In the genomic region with DNA sequence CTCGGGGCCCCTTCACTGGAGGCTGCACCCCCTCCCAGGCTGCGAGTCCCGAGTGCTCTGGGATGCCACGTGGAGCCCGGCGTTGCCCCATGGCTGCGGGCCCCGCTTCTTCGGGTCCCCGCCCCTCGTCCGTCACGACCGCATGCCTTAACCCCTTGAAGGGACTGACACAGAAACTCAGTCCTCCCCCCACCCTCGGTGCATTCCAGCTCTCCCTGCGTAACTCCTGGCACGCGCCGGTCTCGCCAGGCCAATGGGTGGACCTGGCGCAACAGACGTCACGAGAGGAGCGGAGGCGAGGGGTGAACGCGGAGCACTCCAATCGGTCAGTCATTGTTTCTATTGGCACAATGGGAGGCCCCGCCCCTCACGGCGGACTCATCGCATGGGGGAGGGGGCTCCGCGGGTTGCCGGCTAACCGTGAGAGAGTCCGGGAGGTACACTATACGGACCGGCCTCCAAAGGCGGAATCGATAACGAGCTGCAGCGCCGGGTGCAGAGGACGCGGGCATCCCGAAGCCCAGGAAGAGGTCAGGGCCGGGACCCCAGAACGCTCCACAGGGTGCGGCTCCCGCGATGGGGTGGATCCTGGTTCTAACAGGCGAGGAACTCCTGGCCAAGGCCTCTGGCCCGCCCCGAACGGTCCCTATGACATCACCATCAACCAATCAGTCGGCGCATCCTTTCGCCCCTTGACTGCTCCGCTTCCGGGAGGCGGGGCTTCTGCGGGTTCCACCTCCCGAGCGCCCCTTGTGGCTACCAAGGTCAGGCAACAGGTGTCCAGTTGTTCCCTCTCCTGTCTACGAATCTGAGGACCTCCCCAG, we compare ENCODE assay signal across 8 cellular contexts. TPM values are rescaled to one million over a fixed set of nuclear protein-coding genes. Genes with fewer than 3 reads are reported as not detected.
DNase-seq lines count a peak whose midpoint lies in the region; ATAC-seq and TF ChIP-seq lines count a peak whose summit lies in the region.

No MANE protein-coding gene starts in this region.

- peaks cover 0 to 33% (median 8%) of the 10 kb centered on the region in 4 donors for H3K27me3 ChIP-seq in upper lobe of left lung

- WGBS in upper lobe of left lung, 2 donors = 0 to 2% methylated on average over 9 to 51 of the region's 66 CpGs

- H3K27ac ChIP-seq in upper lobe of left lung = peak overlapping the region in 3 of 4 donors; percentile 30 to 75 (median 58)

- TF ChIP-seq CTCF in GM12864 (IDR thresholded peaks at IDR 0.05; ENCODE audit: low read depth, low read length, missing control alignments) (peak; percentile 85), upper lobe of left lung (IDR thresholded peaks at IDR 0.05) (peak; percentile 56 to 76 (median 61))

- TF ChIP-seq POLR2A in upper lobe of left lung (IDR thresholded peaks at IDR 0.05) = peak in 3 of 4 donors; percentile 28 to 60 (median 36)

- DNase-seq in GM12864 (ENCODE audit: low read depth) (peak; percentile 94), NCI-H1417 (lab: John Stamatoyannopoulos, UW) (peak; percentile 91 to 98 (median 96)), T follicular helper cell (ENCODE audit: low read depth) (peak; percentile 71), amniotic stem cell (lab: John Stamatoyannopoulos, UW) (peak; percentile 90), left cardiac atrium (peak; percentile 95), posterior cingulate gyrus (peak; percentile 94 to 100 (median 97)), upper lobe of left lung (peak; percentile 91 to 92)

- no peaks in the 10 kb centered on the region for H3K9me3 ChIP-seq in upper lobe of left lung

- TF ChIP-seq EP300 in upper lobe of left lung (IDR thresholded peaks at IDR 0.05) = no peak

- H3K4me1 ChIP-seq in upper lobe of left lung = peaks cover 20 to 37% (median 29%) of the 10 kb centered on the region in 4 donors

- no peaks in the 10 kb centered on the region for H3K36me3 ChIP-seq in upper lobe of left lung

- H3K4me3 ChIP-seq in GM12864 (ENCODE audit: low read depth, low read length) = peak overlapping the region; percentile 64
- peak overlapping the region; percentile 20 to 55 (median 48) for H3K4me3 ChIP-seq in upper lobe of left lung

- intact Hi-C loops in left cardiac atrium (cut with DNase I) = no loop called here
- intact Hi-C loops in posterior cingulate gyrus (cut with DNase I) = no loop called here

- peak; percentile 88 for ATAC-seq in HG02588 (IDR thresholded peaks at IDR 0.05; ENCODE audit: unreplicated experiment)
- peak; percentile 87 to 91 for ATAC-seq in left cardiac atrium
- ATAC-seq in upper lobe of left lung (ENCODE audit: low FRiP score in 2 of 2) = peak; percentile 89 to 92

RNA-seq across cellular contexts. Expression of gene CELSR3, which starts 1.0 kb away (rescaled TPM):
- total RNA-seq in left cardiac atrium = under 1 TPM; 0.24 to 0.39 TPM
- total RNA-seq in upper lobe of left lung = 10 to 100 TPM in 1 of 6 donors, 1 to 10 TPM in 4, under 1 TPM in 1; 0.76 to 10.5 (median 1.5) TPM

RNA-seq across cellular contexts. Expression of gene NCKIPSD, which starts 22.0 kb away (rescaled TPM):
- 10 to 100 TPM; 19.4 to 27.8 TPM for total RNA-seq in left cardiac atrium
- total RNA-seq in upper lobe of left lung = 10 to 100 TPM; 17.8 to 55.5 (median 21.8) TPM

RNA-seq across cellular contexts. Expression of gene SLC26A6, which starts 28.4 kb away (rescaled TPM):
- total RNA-seq in left cardiac atrium = 10 to 100 TPM; 11.2 to 14.6 TPM
- 10 to 100 TPM; 10.5 to 66.0 (median 20.4) TPM for total RNA-seq in upper lobe of left lung

RNA-seq across cellular contexts. Expression of gene TMEM89, which starts 42.1 kb away (rescaled TPM):
- total RNA-seq in left cardiac atrium (not detected), upper lobe of left lung (under 1 TPM in 1 of 6 donors, not detected in 5; 0.67 TPM)

RNA-seq across cellular contexts. Expression of gene IP6K2, which starts 53.3 kb away (rescaled TPM):
- total RNA-seq in left cardiac atrium (10 to 100 TPM; 24.0 to 38.4 TPM), upper lobe of left lung (100 to 1,000 TPM in 1 of 6 donors, 10 to 100 TPM in 5; 53.3 to 106 (median 65.4) TPM)

Comparison
In these comparisons a context has a peak if more than half of its experiments do, and no peak if none do; other contexts are left out.
1. Peak in every context shown above with its lines: DNase-seq, ATAC-seq, H3K4me3 ChIP-seq and H3K27ac ChIP-seq.